ENCODE assay signal across 1 cellular context in genomic region chrX:30262763-30263162, GRCh38.
A peak's percentile ranks its signal among the peaks of the same experiment; 100 is the strongest.
TF ChIP-seq lines count a peak whose summit lies in the region.

No MANE protein-coding gene starts in this region.

TF ChIP-seq in K562, 482 proteins besides CTCF, POLR2A, EP300 and RAD21:
- no peak for TF ChIP-seq PTBP1 (IDR thresholded peaks at IDR 0.05; ENCODE audit: low read depth, low read length)
- TF ChIP-seq NCOA1 (IDR thresholded peaks at IDR 0.05; ENCODE audit: low read depth) = no peak
- TF ChIP-seq RBFOX2 (IDR thresholded peaks at IDR 0.05; ENCODE audit: low read depth, low read length) = no peak
- TF ChIP-seq RBM25 (IDR thresholded peaks at IDR 0.05; ENCODE audit: low read depth, low read length, severe bottlenecking) = peak; percentile 98
- no peak for TF ChIP-seq ELF4 (CRISPR knock-in tag; IDR thresholded peaks at IDR 0.05)
- peak; percentile 48 for TF ChIP-seq ZFP36 (IDR thresholded peaks at IDR 0.05; ENCODE audit: low read depth, low read length, partially characterized antibody)
